27 cellular contexts compared by ENCODE assay signal in the genomic region with DNA sequence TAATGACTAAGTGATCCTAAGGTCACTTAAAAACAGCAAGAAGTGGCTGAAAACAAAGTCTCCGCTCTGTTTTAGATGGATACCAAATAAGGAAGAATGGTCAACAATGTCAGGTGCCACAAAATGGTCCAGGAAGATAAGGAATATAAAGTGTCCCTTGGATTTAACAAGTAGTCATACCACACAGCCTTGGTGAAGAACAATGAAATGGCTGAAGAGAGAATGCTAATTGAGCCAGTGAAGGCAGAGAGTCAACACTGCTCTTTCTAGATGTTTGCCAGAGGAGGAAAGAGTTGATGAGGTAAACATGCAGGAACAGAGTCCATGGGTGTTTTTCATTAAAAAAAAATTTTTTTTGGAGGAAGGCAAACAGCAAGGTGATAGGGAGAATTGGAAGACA.
"Had no signal": no experiment of that assay in that cellular context is flagged by ENCODE, and none has a peak within 500 bp of the region (broad histone marks: within the 10 kb centered on the region; RNA-seq: fewer than 3 reads in every experiment).

No MANE protein-coding gene starts in this region.

- H3K27ac ChIP-seq: brain microvascular endothelial cell, KMS-11, SJSA1 had no signal

- H3K9me3 ChIP-seq: SJSA1, SK-N-SH had no signal

- H3K4me3 ChIP-seq: SJSA1 had no signal

- DNase-seq: activated CD4-positive, alpha-beta T cell treated with anti-CD3 and anti-CD28 coated beads, Interleukin-2, amount 10 ng/mL, durations not matched to agents 24 days and 14 days; activated CD4-positive, alpha-beta T cell treated with anti-CD3 and anti-CD28 coated beads, Interleukin-2, amount 50 U/mL, for 4 hours; activated CD8-positive, alpha-beta T cell treated with anti-CD3 and anti-CD28 coated beads for 36 hours; activated effector memory CD4-positive, alpha-beta T cell treated with anti-CD3 and anti-CD28 coated beads, Interleukin-2, amount 50 U/mL, for 16 hours; activated naive CD4-positive, alpha-beta T cell; activated naive CD4-positive, alpha-beta T cell treated with anti-CD3 and anti-CD28 coated beads, Interleukin-2, amount 50 U/mL, for 16 hours; activated naive CD8-positive, alpha-beta T cell treated with anti-CD3 and anti-CD28 coated beads for 36 hours; activated T-cell treated with anti-CD3 and anti-CD28 coated beads, Interleukin-2, amount 50 U/mL, for 1 hour; activated T-cell treated with anti-CD3 and anti-CD28 coated beads, Interleukin-2, amount 50 U/mL, for 72 hours; amniotic stem cell; aorta; brain microvascular endothelial cell; central memory CD4-positive, alpha-beta T cell; MM.1S; MV-4-11; NCI-H1105; NCI-H1417 treated with DMSO at 0.1 percent for 48 hours; NCI-H1694 treated with DMSO at 0.1 percent for 48 hours; NCI-H2081; NCI-H2171; NCI-H510A; NCI-H526; NCI-H774; SHP77; SK-N-SH had no signal

- H3K27me3 ChIP-seq: brain microvascular endothelial cell, SJSA1 had no signal

- H3K36me3 ChIP-seq: brain microvascular endothelial cell had no signal
